21 cellular contexts compared by ENCODE assay signal in genomic region chr4:22695917-22696316, GRCh38. TPM values are rescaled to one million over a fixed set of nuclear protein-coding genes. Genes with fewer than 3 reads are reported as not detected.
"Had no signal": no experiment of that assay in that cellular context is flagged by ENCODE, and none has a peak within 500 bp of the region (broad histone marks: within the 10 kb centered on the region; RNA-seq: fewer than 3 reads in every experiment).

No MANE protein-coding gene starts in this region.

- DNase-seq: activated CD4-positive, alpha-beta memory T cell treated with anti-CD3 and anti-CD28 coated beads, Interleukin-2, amount 10 ng/mL, durations not matched to agents 7 days and 5 days; activated CD4-positive, alpha-beta T cell treated with anti-CD3 and anti-CD28 coated beads for 36 hours; activated gamma-delta T cell; activated T-cell treated with anti-CD3 and anti-CD28 coated beads, Interleukin-2, amount 50 U/mL, for 48 hours; amniotic stem cell; cortex of kidney; effector memory CD4-positive, alpha-beta T cell; foreskin melanocyte; heart left ventricle; lower lobe of right lung; sigmoid colon; stimulated activated CD4-positive, alpha-beta T cell treated with anti-CD3 and anti-CD28 coated beads, Interleukin-12 subunit alpha, Interleukin-12 subunit beta, amount 100 ng/mL, for 4 hours; stimulated activated CD4-positive, alpha-beta T cell treated with anti-CD3 and anti-CD28 coated beads, Interleukin-2, amount 100 ng/mL, for 24 hours; stomach; T-helper 17 cell; WERI-Rb-1 had no signal

- ATAC-seq: activated CD4-positive, alpha-beta T cell treated with anti-CD3 and anti-CD28 coated beads for 36 hours; heart left ventricle; lower lobe of right lung; T-helper 17 cell had no signal

RNA-seq across cellular contexts. Expression of gene GBA3, which starts 3.2 kb away (rescaled TPM):
- total RNA-seq: activated CD4-positive, alpha-beta memory T cell treated with anti-CD3 and anti-CD28 coated beads, Interleukin-2, amount 10 ng/mL, durations not matched to agents 7 days and 5 days; activated CD4-positive, alpha-beta T cell treated with anti-CD3 and anti-CD28 coated beads for 36 hours; fibroblast of lung; mesothelial cell of epicardium; osteocyte; pulmonary artery endothelial cell; T-helper 17 cell; urinary bladder had no signal
